Comparison of ENCODE assay signal across 8 cellular contexts in genomic region chr11:111120691-111121090, GRCh38.
"Had no signal": no experiment of that assay in that cellular context is flagged by ENCODE, and none has a peak within 500 bp of the region (broad histone marks: within the 10 kb centered on the region; RNA-seq: fewer than 3 reads in every experiment).

No MANE protein-coding gene starts in this region.

- ATAC-seq: HepG2 had no signal

- H2AFZ ChIP-seq: GM23248 had no signal

- H3K9ac ChIP-seq: GM23248 had no signal

- H3K4me3 ChIP-seq: GM23248 had no signal

- DNase-seq: GM23248, H9, HCEC 1CT, KBM-7 had no signal

- FAIRE-seq: H1, H54, HepG2 had no signal

- H3K27ac ChIP-seq: GM23248, HL-60 had no signal
